In the genomic region with DNA sequence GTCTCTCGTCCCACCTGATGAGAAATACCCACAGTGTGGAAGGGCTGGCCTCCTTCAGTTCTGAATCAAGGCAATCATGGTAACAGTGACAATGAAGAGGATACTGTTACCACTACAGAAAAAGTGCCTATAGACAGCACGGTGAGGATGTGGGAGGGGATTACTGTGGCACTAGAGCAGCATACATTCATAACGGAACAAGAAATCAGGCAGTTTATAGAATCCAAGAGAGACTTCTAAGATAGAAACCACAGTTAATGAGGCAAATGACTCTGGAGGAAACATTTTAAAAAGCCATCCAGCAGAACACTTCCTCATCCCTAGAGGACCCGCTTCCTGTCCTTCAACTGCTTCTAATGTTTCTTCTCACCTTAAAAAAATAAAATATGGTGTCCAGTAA, we compare ENCODE assay signal across 10 cellular contexts. TPM values are rescaled to one million over a fixed set of nuclear protein-coding genes. Genes with fewer than 3 reads are reported as not detected.
DNase-seq lines count a peak whose midpoint lies in the region; ATAC-seq and TF ChIP-seq lines count a peak whose summit lies in the region.
"Had no signal": no experiment of that assay in that cellular context is flagged by ENCODE, and none has a peak within 500 bp of the region (broad histone marks: within the 10 kb centered on the region; RNA-seq: fewer than 3 reads in every experiment).

No MANE protein-coding gene starts in this region.

- H3K36me3 ChIP-seq in SK-N-SH (replicated peaks in 1 of 2; ENCODE audit: control insufficient read depth in 1 of 2, insufficient read depth in 2 of 2, low read length in 1 of 2): peaks cover 11 to 16% of the 10 kb centered on the region in 2 experiments
- H3K36me3 ChIP-seq in spleen: peaks cover 0 to 18% (median under 1%) of the 10 kb centered on the region in 6 donors

- H2AFZ ChIP-seq in SK-N-SH (ENCODE audit: low read depth): no peak overlapping the region

- no peaks in the 10 kb centered on the region for H3F3A ChIP-seq in SK-N-SH (replicated peaks; ENCODE audit: insufficient read depth)

- H3K9me2 ChIP-seq in SK-N-SH: no peaks in the 10 kb centered on the region

- H3K9me3 Mint-ChIP-seq in IgD-negative memory B cell: no peaks in the 10 kb centered on the region
- H3K9me3 Mint-ChIP-seq in memory B cell: no peaks in the 10 kb centered on the region

- no peak for TF ChIP-seq EP300 in SK-N-SH (IDR thresholded peaks at IDR 0.05; ENCODE audit: borderline replicate concordance in 1 of 2, low read depth in 1 of 2, low read length in 1 of 2)

- H4K20me1 ChIP-seq in SK-N-SH (ENCODE audit: insufficient read depth): no peaks in the 10 kb centered on the region

- 0 out of 2 replicates have a peak overlapping the region, but pooled peaks have one; percentile 87 for H3K4me2 ChIP-seq in SK-N-SH

- POLR2A ChIA-PET in SK-N-SH (lab: Yijun Ruan, JAX): no interaction called here

- TF ChIP-seq CTCF in SK-N-SH (IDR thresholded peaks at IDR 0.05) (no peak), spleen (IDR thresholded peaks at IDR 0.05 in 8 of 11, conservative IDR thresholded peaks at IDR 0.05 in 3 of 11) (no peak)

- CTCF ChIA-PET in SK-N-SH (lab: Yijun Ruan, JAX): no interaction called here

- H3K79me2 ChIP-seq in SK-N-SH (ENCODE audit: insufficient read depth): peaks cover 46% of the 10 kb centered on the region

- H3K27ac Mint-ChIP-seq in IgD-negative memory B cell (peak overlapping the region; percentile 4 to 96 (median 75)), memory B cell (peak overlapping the region; percentile 73)

- H3K27me3 ChIP-seq in SK-N-SH (ENCODE audit: insufficient read depth) (no peaks in the 10 kb centered on the region), spleen (replicated peaks in 1 of 7) (no peaks in the 10 kb centered on the region)

- peak overlapping the region in 1 of 4 donors; percentile 97 for H3K4me3 Mint-ChIP-seq in IgD-negative memory B cell
- H3K4me3 Mint-ChIP-seq in memory B cell: no peak overlapping the region

- H3K27ac ChIP-seq in SK-N-SH (ENCODE audit: low read depth in 2 of 2, low read length in 1 of 2) (no peak overlapping the region), spleen (no peak overlapping the region)

- no peak for TF ChIP-seq POLR2A in spleen (IDR thresholded peaks at IDR 0.05)

- no peak overlapping the region for H3K9ac ChIP-seq in SK-N-SH

- H3K27me3 Mint-ChIP-seq in IgD-negative memory B cell: no peaks in the 10 kb centered on the region
- no peaks in the 10 kb centered on the region for H3K27me3 Mint-ChIP-seq in memory B cell

- H3K4me3 ChIP-seq in SK-N-SH (ENCODE audit: low read depth in 2 of 2, low read length in 1 of 2): no peak overlapping the region
- no peak overlapping the region for H3K4me3 ChIP-seq in spleen

- DNase-seq in SK-N-SH: no peak
- DNase-seq in memory B cell (ENCODE audit: low spot score in 2 of 2): no peak
- DNase-seq in NCI-H748 (lab: John Stamatoyannopoulos, UW; ENCODE audit: unreplicated experiment): no peak
- DNase-seq in spleen: no peak
- DNase-seq: H9 had no signal

- H3K9me3 ChIP-seq in SK-N-SH (no peaks in the 10 kb centered on the region), spleen (no peaks in the 10 kb centered on the region)

- H3K36me3 Mint-ChIP-seq in IgD-negative memory B cell (peaks cover 2% of the 10 kb centered on the region), memory B cell (peaks cover 5% of the 10 kb centered on the region)

- ATAC-seq in SK-N-SH treated with all-trans-retinoic acid at 6 μM for 48 hours (no peak), GM21576 (IDR thresholded peaks at IDR 0.05; ENCODE audit: unreplicated experiment) (peak; percentile 49), memory B cell (ENCODE audit: low read depth) (no peak), GM19397 (IDR thresholded peaks at IDR 0.05; ENCODE audit: unreplicated experiment) (no peak)

- intact Hi-C loops in spleen (cut with DNase I; ENCODE audit: low total_unique reads): no loop called here

- H3K4me1 Mint-ChIP-seq in IgD-negative memory B cell (peaks cover 32 to 46% (median 33%) of the 10 kb centered on the region in 3 donors), memory B cell (peaks cover 29% of the 10 kb centered on the region)

- 72% methylated on average over 4 of the region's 4 CpGs for WGBS in SK-N-SH (ENCODE audit: low lambda C conversion rate)
- 22 to 40% (median 29%) methylated on average over 4 of the region's 4 CpGs for WGBS in spleen, 5 donors

- TF ChIP-seq RAD21 in SK-N-SH (IDR thresholded peaks at IDR 0.05; ENCODE audit: low read length): no peak

- H3K4me1 ChIP-seq in SK-N-SH (ENCODE audit: control insufficient read depth in 1 of 2, insufficient read depth in 2 of 2, low read depth in 1 of 2, low read length in 1 of 2): peaks cover 0 to 18% of the 10 kb centered on the region in 2 experiments; a peak in 2 of 4 replicates
- peaks cover 22 to 75% (median 57%) of the 10 kb centered on the region in 6 donors for H3K4me1 ChIP-seq in spleen

TF ChIP-seq in SK-N-SH, 30 proteins besides CTCF, POLR2A, EP300 and RAD21:
- TF ChIP-seq, protein P1, sequence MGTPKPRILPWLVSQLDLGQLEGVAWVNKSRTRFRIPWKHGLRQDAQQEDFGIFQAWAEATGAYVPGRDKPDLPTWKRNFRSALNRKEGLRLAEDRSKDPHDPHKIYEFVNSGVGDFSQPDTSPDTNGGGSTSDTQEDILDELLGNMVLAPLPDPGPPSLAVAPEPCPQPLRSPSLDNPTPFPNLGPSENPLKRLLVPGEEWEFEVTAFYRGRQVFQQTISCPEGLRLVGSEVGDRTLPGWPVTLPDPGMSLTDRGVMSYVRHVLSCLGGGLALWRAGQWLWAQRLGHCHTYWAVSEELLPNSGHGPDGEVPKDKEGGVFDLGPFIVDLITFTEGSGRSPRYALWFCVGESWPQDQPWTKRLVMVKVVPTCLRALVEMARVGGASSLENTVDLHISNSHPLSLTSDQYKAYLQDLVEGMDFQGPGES (IDR thresholded peaks at IDR 0.05; ENCODE audit: low read depth, low read length): no peak

TF ChIP-seq in SK-N-SH treated with all-trans-retinoic acid at 6 μM for 48 hours, 23 proteins besides CTCF, POLR2A, EP300 and RAD21:
- TF ChIP-seq ZNF70 (CRISPR knock-in tag; IDR thresholded peaks at IDR 0.05): no peak
- TF ChIP-seq ZNF565 (CRISPR knock-in tag; conservative IDR thresholded peaks at IDR 0.05; ENCODE audit: low read depth): no peak
- no peak for TF ChIP-seq CSDC2 (CRISPR knock-in tag; IDR thresholded peaks at IDR 0.05)
- no peak for TF ChIP-seq GLIS3 (CRISPR knock-in tag; IDR thresholded peaks at IDR 0.05)
- TF ChIP-seq ARNTL (CRISPR knock-in tag; IDR thresholded peaks at IDR 0.05; ENCODE audit: borderline replicate concordance, low read depth): no peak
- TF ChIP-seq, protein P2, sequence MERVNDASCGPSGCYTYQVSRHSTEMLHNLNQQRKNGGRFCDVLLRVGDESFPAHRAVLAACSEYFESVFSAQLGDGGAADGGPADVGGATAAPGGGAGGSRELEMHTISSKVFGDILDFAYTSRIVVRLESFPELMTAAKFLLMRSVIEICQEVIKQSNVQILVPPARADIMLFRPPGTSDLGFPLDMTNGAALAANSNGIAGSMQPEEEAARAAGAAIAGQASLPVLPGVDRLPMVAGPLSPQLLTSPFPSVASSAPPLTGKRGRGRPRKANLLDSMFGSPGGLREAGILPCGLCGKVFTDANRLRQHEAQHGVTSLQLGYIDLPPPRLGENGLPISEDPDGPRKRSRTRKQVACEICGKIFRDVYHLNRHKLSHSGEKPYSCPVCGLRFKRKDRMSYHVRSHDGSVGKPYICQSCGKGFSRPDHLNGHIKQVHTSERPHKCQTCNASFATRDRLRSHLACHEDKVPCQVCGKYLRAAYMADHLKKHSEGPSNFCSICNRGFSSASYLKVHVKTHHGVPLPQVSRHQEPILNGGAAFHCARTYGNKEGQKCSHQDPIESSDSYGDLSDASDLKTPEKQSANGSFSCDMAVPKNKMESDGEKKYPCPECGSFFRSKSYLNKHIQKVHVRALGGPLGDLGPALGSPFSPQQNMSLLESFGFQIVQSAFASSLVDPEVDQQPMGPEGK (CRISPR knock-in tag; IDR thresholded peaks at IDR 0.05; ENCODE audit: borderline replicate concordance): no peak
- no peak for TF ChIP-seq ZC3H10 (CRISPR knock-in tag; IDR thresholded peaks at IDR 0.05)
- TF ChIP-seq ISL1 (CRISPR knock-in tag; IDR thresholded peaks at IDR 0.05): no peak
- no peak for TF ChIP-seq RARB (CRISPR knock-in tag; IDR thresholded peaks at IDR 0.05)

RNA-seq across cellular contexts. Expression of a gene that starts 2.7 kb away (rescaled TPM):
- polyA plus RNA-seq in SK-N-SH (2012; rRNA removed) (36.5 and 46.8 TPM in 2 replicates), IgD-negative memory B cell (19.8 TPM), spleen (10 to 100 TPM; 36.6 to 64.8 (median 42.6) TPM)
- 11.5 and 18.3 TPM in 2 replicates for polyA plus RNA-seq in SK-N-SH (2012; cell fraction: cytosol; rRNA removed)
- polyA plus RNA-seq in SK-N-SH (2012; cell fraction: nucleus; rRNA removed): 230 and 273 TPM in 2 replicates
- 10 to 100 TPM; 43.1 to 73.3 (median 51.4) TPM for total RNA-seq in spleen

RNA-seq across cellular contexts. Expression of a gene that starts 22.2 kb away (rescaled TPM):
- not detected in 2 replicates for polyA plus RNA-seq in SK-N-SH (2012; rRNA removed)
- polyA plus RNA-seq in SK-N-SH (2012; cell fraction: cytosol; rRNA removed): not detected in 2 replicates
- 0.21 TPM in 1 of 2 replicates, not detected in the other for polyA plus RNA-seq in SK-N-SH (2012; cell fraction: nucleus; rRNA removed)
- polyA plus RNA-seq in IgD-negative memory B cell: not detected
- 10 to 100 TPM in 4 of 7 donors, 1 to 10 TPM in 2, under 1 TPM in 1; 0.86 to 94.3 (median 13.6) TPM for total RNA-seq in spleen
- 1 to 10 TPM in 2 of 3 donors, under 1 TPM in 1; 0.76 to 5.1 (median 1.6) TPM for polyA plus RNA-seq in spleen
- total RNA-seq: fibroblast of lung, H9 had no signal
- polyA plus RNA-seq: fibroblast of lung had no signal

RNA-seq across cellular contexts. Expression of a gene that starts 22.6 kb away (rescaled TPM):
- polyA plus RNA-seq in SK-N-SH (2012; rRNA removed) (0.31 and 0.58 TPM in 2 replicates), IgD-negative memory B cell (0.94 TPM), spleen (1 to 10 TPM; 1.3 to 2.3 (median 1.7) TPM)
- polyA plus RNA-seq in SK-N-SH (2012; cell fraction: cytosol; rRNA removed): 0.12 and 0.14 TPM in 2 replicates
- 2.5 and 2.6 TPM in 2 replicates for polyA plus RNA-seq in SK-N-SH (2012; cell fraction: nucleus; rRNA removed)
- 1 to 10 TPM in 1 of 7 donors, under 1 TPM in 3, not detected in 3; 0.17 to 1.2 (median 0.53) TPM for total RNA-seq in spleen
- total RNA-seq: fibroblast of lung had no signal
- polyA plus RNA-seq: fibroblast of lung had no signal

RNA-seq across cellular contexts. Expression of a gene that starts 33.5 kb away (rescaled TPM):
- polyA plus RNA-seq in SK-N-SH (2012; rRNA removed) (29.7 and 30.4 TPM in 2 replicates), IgD-negative memory B cell (0.59 TPM), spleen (10 to 100 TPM; 10.7 to 23.6 (median 13.5) TPM)
- polyA plus RNA-seq in SK-N-SH (2012; cell fraction: cytosol; rRNA removed): 15.3 and 29.1 TPM in 2 replicates
- polyA plus RNA-seq in SK-N-SH (2012; cell fraction: nucleus; rRNA removed): 90.7 and 142 TPM in 2 replicates
- total RNA-seq in spleen: 10 to 100 TPM; 17.6 to 69.0 (median 36.4) TPM

RNA-seq across cellular contexts. Expression of a gene that starts 46.2 kb away (rescaled TPM):
- polyA plus RNA-seq in SK-N-SH (2012; rRNA removed): 7.0 and 8.9 TPM in 2 replicates
- polyA plus RNA-seq in SK-N-SH (2012; cell fraction: cytosol; rRNA removed): 3.1 and 4.3 TPM in 2 replicates
- 27.4 and 34.6 TPM in 2 replicates for polyA plus RNA-seq in SK-N-SH (2012; cell fraction: nucleus; rRNA removed)
- polyA plus RNA-seq in IgD-negative memory B cell: 9.5 TPM
- 10 to 100 TPM in 6 of 7 donors, 1 to 10 TPM in 1; 9.2 to 13.9 (median 11.7) TPM for total RNA-seq in spleen
- 10 to 100 TPM in 2 of 3 donors, 1 to 10 TPM in 1; 8.8 to 23.5 (median 16.2) TPM for polyA plus RNA-seq in spleen
